Comparison of ENCODE assay signal across 8 cellular contexts in genomic region chr1:20124451-20125057, GRCh38.
DNase-seq lines count a peak whose midpoint lies in the region; FAIRE-seq and TF ChIP-seq lines count a peak whose summit lies in the region.

No MANE protein-coding gene starts in this region.

- H3K27ac ChIP-seq in skin epidermis, result peak overlapping the region in 20 of 21 experiments; percentile 6 to 91 (median 76)

- DNase-seq in H54 (ENCODE audit: insufficient read length, low spot score) (peak; percentile 56), RPMI8226 (peak; percentile 34), fibroblast of pulmonary artery (ENCODE audit: low read depth) (peak; percentile 88), germinal center (ENCODE audit: low spot score) (no peak), NCI-H345 (lab: John Stamatoyannopoulos, UW) (no peak), HuH-7.5 (ENCODE audit: low spot score) (no peak)
- DNase-seq in activated naive CD4-positive, alpha-beta T cell (lab: John Stamatoyannopoulos, UW), result no peak

- TF ChIP-seq POLR2A in H54 (IDR thresholded peaks at IDR 0.05; ENCODE audit: low read depth, low read length), result no peak

- no peak for TF ChIP-seq CTCF in fibroblast of pulmonary artery (IDR thresholded peaks at IDR 0.05; ENCODE audit: low read length, missing control alignments)

- H3K4me3 ChIP-seq in fibroblast of pulmonary artery (replicated peaks; ENCODE audit: low read depth, low read length) (no peak overlapping the region), skin epidermis (no peak overlapping the region)

- FAIRE-seq in H54 (lab: Jason Lieb, UNC), result no peak

Comparison
In these comparisons a context has a peak if more than half of its experiments do, and no peak if none do; other contexts are left out.
1. DNase-seq: peak in H54 (single experiment), RPMI8226 (single experiment) and fibroblast of pulmonary artery (single experiment); none in germinal center (single experiment), NCI-H345 (single experiment), activated naive CD4-positive, alpha-beta T cell (0 of 4) and HuH-7.5 (single experiment).